26 cellular contexts compared by ENCODE assay signal in the genomic region with DNA sequence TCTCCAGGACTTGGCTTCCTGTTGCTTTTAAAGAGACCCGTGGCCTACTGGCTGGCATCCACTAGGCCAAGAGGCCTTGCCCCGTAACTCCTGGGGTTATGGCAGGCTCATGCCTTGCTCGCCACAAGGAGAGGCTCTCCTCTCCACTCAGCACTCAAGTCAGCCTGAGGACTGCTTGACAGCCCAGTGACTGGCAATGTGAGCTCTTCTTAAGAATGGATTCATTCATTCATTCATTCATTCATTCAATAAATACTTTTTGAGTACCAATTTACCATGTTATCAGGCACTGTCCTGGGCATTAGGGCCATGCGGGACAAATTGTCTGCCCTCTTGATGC. TPM values are rescaled to one million over a fixed set of nuclear protein-coding genes. Genes with fewer than 3 reads are reported as not detected.
DNase-seq lines count a peak whose midpoint lies in the region; ATAC-seq, FAIRE-seq and TF ChIP-seq lines count a peak whose summit lies in the region.
"Had no signal": no experiment of that assay in that cellular context is flagged by ENCODE, and none has a peak within 500 bp of the region (broad histone marks: within the 10 kb centered on the region; RNA-seq: fewer than 3 reads in every experiment).

No MANE protein-coding gene starts in this region.

- no peaks in the 10 kb centered on the region for H3K36me3 ChIP-seq in GM23248 (ENCODE audit: low read depth)
- H3K36me3 ChIP-seq in PC-9 (ENCODE audit: low read depth): no peaks in the 10 kb centered on the region
- no peaks in the 10 kb centered on the region for H3K36me3 ChIP-seq in GM12878 (ENCODE audit: control insufficient read depth in 2 of 2, insufficient read depth in 2 of 2, low read length in 1 of 2)
- H3K36me3 ChIP-seq: HAP-1, sigmoid colon, uterus had no signal

- TF ChIP-seq CTCF in PC-9 (conservative IDR thresholded peaks at IDR 0.05) (no peak), GM12878 (IDR thresholded peaks at IDR 0.05 in 2 of 3, conservative IDR thresholded peaks at IDR 0.05 in 1 of 3; ENCODE audit: control insufficient read depth in 2 of 3, extremely low read depth in 1 of 3, insufficient read depth in 1 of 3, low read depth in 3 of 3, low read length in 3 of 3) (no peak)

- no peaks in the 10 kb centered on the region for H3K9me3 Mint-ChIP-seq in natural killer cell treated with Interleukin-12 subunit alpha and Interleukin-12 subunit beta and Interleukin-15 and Interleukin-18, amount 100 ng/mL, for 72 hours

- peaks cover 5% of the 10 kb centered on the region for H3K36me3 Mint-ChIP-seq in natural killer cell treated with Interleukin-12 subunit alpha and Interleukin-12 subunit beta and Interleukin-15 and Interleukin-18, amount 100 ng/mL, for 72 hours

- H3K27me3 ChIP-seq in GM23248 (replicated peaks; ENCODE audit: insufficient read depth) (no peaks in the 10 kb centered on the region), PC-9 (ENCODE audit: insufficient read depth, low read depth) (no peaks in the 10 kb centered on the region), GM12878 (replicated peaks in 1 of 2; ENCODE audit: control insufficient read depth in 2 of 2, insufficient read depth in 2 of 2, low read length in 1 of 2) (no peaks in the 10 kb centered on the region)
- H3K27me3 ChIP-seq: sigmoid colon, uterus had no signal

- SMC1A ChIA-PET in GM12878 (lab: Charles Lee; ENCODE audit: uncharacterized antibody, unreplicated experiment): interaction anchor here (1.7 kb wide), 1 partner anchor 23 kb away, joined by 4 read pairs; no protein-coding TSS in a partner anchor

- peaks cover 0 to 7% of the 10 kb centered on the region in 2 donors for H3K27me3 Mint-ChIP-seq in natural killer cell treated with Interleukin-12 subunit alpha and Interleukin-12 subunit beta and Interleukin-15 and Interleukin-18, amount 100 ng/mL, for 72 hours

- H3F3A ChIP-seq in GM23248 (ENCODE audit: insufficient read depth) (peaks cover 32% of the 10 kb centered on the region), PC-9 (ENCODE audit: insufficient read depth, low read depth) (peaks cover 26% of the 10 kb centered on the region)

- DNase-seq in GM23248 (no peak), PC-9 (no peak), GM12878 (ENCODE audit: low read depth, low spot score) (no peak), SHP77 (lab: John Stamatoyannopoulos, UW) (no peak), HCEC 1CT (no peak), SW 1271 (lab: John Stamatoyannopoulos, UW) (no peak)
- no peak for DNase-seq in natural killer cell treated with Interleukin-12 subunit alpha and Interleukin-12 subunit beta and Interleukin-15 and Interleukin-18, amount 100 ng/mL, for 72 hours (ENCODE audit: low spot score)
- DNase-seq: AML-193; glutamatergic neuron; NCI-H1048; NCI-H2081; NCI-H524; sigmoid colon; stimulated activated CD4-positive, alpha-beta T cell treated with anti-CD3 and anti-CD28 coated beads, Interleukin-1b, Interleukin-23, amount 100 ng/mL, for 48 hours; uterus had no signal

- H3K79me2 ChIP-seq in GM23248 (ENCODE audit: insufficient read depth) (no peaks in the 10 kb centered on the region), PC-9 (ENCODE audit: low read depth) (no peaks in the 10 kb centered on the region), GM12878 (ENCODE audit: control insufficient read depth, insufficient read depth, low read length) (no peaks in the 10 kb centered on the region)

- H3K4me2 ChIP-seq in GM23248 (ENCODE audit: unreplicated experiment) (peak overlapping the region; percentile 73), PC-9 (peak overlapping the region; percentile 61; the same call in 1 of the 2 replicates), GM12878 (ENCODE audit: control insufficient read depth, insufficient read depth) (no peak overlapping the region)

- intact Hi-C loops in PC-9 (cut with micrococcal nuclease; ENCODE audit: unreplicated experiment): no loop called here
- intact Hi-C loops in GM12878 (cut with micrococcal nuclease; ENCODE audit: unreplicated experiment): no loop called here

- TF ChIP-seq RAD21 in GM12878 (IDR thresholded peaks at IDR 0.05; ENCODE audit: insufficient read depth, low read depth, low read length): no peak

- POLR2A ChIA-PET in PC-9 (lab: Charles Lee; ENCODE audit: unreplicated experiment): no interaction called here
- POLR2A ChIA-PET in GM12878 (lab: Charles Lee): no interaction called here

- no peak overlapping the region for H3K4me3 ChIP-seq in GM23248
- no peak overlapping the region for H3K4me3 ChIP-seq in PC-9
- no peak overlapping the region for H3K4me3 ChIP-seq in GM12878
- H3K4me3 ChIP-seq: HAP-1, sigmoid colon, uterus had no signal

- in situ Hi-C loops in GM23248 (cut with MboI): no loop called here
- in situ Hi-C loops in GM12878 (cut with MboI): no loop called here

- 79 to 89% methylated on average over 4 of the region's 4 CpGs for WGBS in GM23248 (ENCODE audit: low coverage in 1 of 2, low lambda C conversion rate in 2 of 2, missing lambda C conversion rate in 2 of 2), 2 experiments
- 73% methylated on average over 4 of the region's 4 CpGs for WGBS in GM12878 (ENCODE audit: insufficient coverage, insufficient replicate concordance, low lambda C conversion rate, missing lambda C conversion rate)

- H3K4me1 Mint-ChIP-seq in natural killer cell treated with Interleukin-12 subunit alpha and Interleukin-12 subunit beta and Interleukin-15 and Interleukin-18, amount 100 ng/mL, for 72 hours (ENCODE audit: low read depth in 2 of 2): peaks cover 43 to 63% of the 10 kb centered on the region in 2 donors

- no peak for TF ChIP-seq EP300 in GM12878 (IDR thresholded peaks at IDR 0.05; ENCODE audit: borderline replicate concordance in 1 of 2, control insufficient read depth in 1 of 2, low read depth in 2 of 2, low read length in 2 of 2)

- H3K9ac ChIP-seq in GM23248 (peak overlapping the region; percentile 76), GM12878 (ENCODE audit: control insufficient read depth, insufficient read depth, low read length) (no peak overlapping the region)

- CTCF ChIA-PET in PC-9 (lab: Charles Lee): no interaction called here
- CTCF ChIA-PET in GM12878 (lab: Yijun Ruan, JAX): no interaction called here

- H4K20me1 ChIP-seq in GM23248 (ENCODE audit: insufficient read depth): no peaks in the 10 kb centered on the region
- no peaks in the 10 kb centered on the region for H4K20me1 ChIP-seq in PC-9 (ENCODE audit: insufficient read depth)
- H4K20me1 ChIP-seq in GM12878 (ENCODE audit: control insufficient read depth, insufficient read depth): no peaks in the 10 kb centered on the region

- H3K9me2 ChIP-seq in GM23248 (ENCODE audit: insufficient read depth): no peaks in the 10 kb centered on the region
- H3K9me2 ChIP-seq in PC-9 (ENCODE audit: insufficient read depth): no peaks in the 10 kb centered on the region

- no peak for TF ChIP-seq POLR2A in GM12878 (IDR thresholded peaks at IDR 0.05; ENCODE audit: low read depth, low read length)

- H3K27ac ChIP-seq in GM23248 (peak overlapping the region; percentile 94), PC-9 (no peak overlapping the region), GM12878 (ENCODE audit: control insufficient read depth, insufficient read depth) (no peak overlapping the region)
- H3K27ac ChIP-seq: sigmoid colon, uterus had no signal

- no peak overlapping the region for H2AFZ ChIP-seq in GM23248
- no peak overlapping the region for H2AFZ ChIP-seq in PC-9
- no peak overlapping the region for H2AFZ ChIP-seq in GM12878 (ENCODE audit: control insufficient read depth, low read depth, low read length)

- H3K4me3 Mint-ChIP-seq in natural killer cell treated with Interleukin-12 subunit alpha and Interleukin-12 subunit beta and Interleukin-15 and Interleukin-18, amount 100 ng/mL, for 72 hours: peak overlapping the region; percentile 20

- H3K27ac Mint-ChIP-seq in natural killer cell treated with Interleukin-12 subunit alpha and Interleukin-12 subunit beta and Interleukin-15 and Interleukin-18, amount 100 ng/mL, for 72 hours: peak overlapping the region; percentile 47 to 84

- RAD21 ChIA-PET in GM12878 (lab: Charles Lee; ENCODE audit: unreplicated experiment): no interaction called here

- H3K4me1 ChIP-seq in GM23248 (ENCODE audit: insufficient read depth): peaks cover 45% of the 10 kb centered on the region
- H3K4me1 ChIP-seq in PC-9 (replicated peaks; ENCODE audit: insufficient read depth): peaks cover 47% of the 10 kb centered on the region
- peaks cover 44% of the 10 kb centered on the region for H3K4me1 ChIP-seq in GM12878 (ENCODE audit: control insufficient read depth, insufficient read depth, low read length)
- H3K4me1 ChIP-seq: HAP-1, sigmoid colon, uterus had no signal

- no peak for ATAC-seq in GM12878
- ATAC-seq in natural killer cell treated with Interleukin-12 subunit alpha and Interleukin-12 subunit beta and Interleukin-15 and Interleukin-18, amount 100 ng/mL, for 72 hours: no peak

- no peak for FAIRE-seq in GM12878 (lab: Jason Lieb, UNC)
- FAIRE-seq: bronchial epithelial cell, D721Med, GM19239 had no signal

- H3K9me3 ChIP-seq in GM23248 (ENCODE audit: low read depth): no peaks in the 10 kb centered on the region
- no peaks in the 10 kb centered on the region for H3K9me3 ChIP-seq in PC-9 (ENCODE audit: insufficient read depth, low read depth)
- H3K9me3 ChIP-seq in GM12878 (replicated peaks; ENCODE audit: control insufficient read depth, insufficient read depth, low read length): no peaks in the 10 kb centered on the region
- H3K9me3 ChIP-seq: HAP-1, sigmoid colon, uterus had no signal

- BruUV-seq in PC-9 (replicated peaks; lab: Mats Ljungman, UMichigan) (no TSS peak), GM12878 (replicated peaks; lab: Mats Ljungman, UMichigan) (no TSS peak)

RNA-seq across cellular contexts. Expression of gene CSF2, which starts 22.1 kb away (rescaled TPM):
- total RNA-seq in GM23248 (2014; rRNA removed; shearing (Covaris generic)): not detected in 2 replicates
- polyA plus RNA-seq in GM23248 (2016; fragmentation: Nextera tagmentation; extraction: Ambion mirVana) (not detected in 2 replicates), GM12878 (2011; rRNA removed) (0.15 and 0.23 TPM in 2 replicates), GM12878 (2014; fragmentation: Illumina TruSeq; extraction: Trizol) (0.44 TPM in 1 of 2 replicates, not detected in the other), GM12878 (2014; fragmentation: Nextera tagmentation; extraction: Ambion mirVana) (under 1 TPM; 0.39 to 0.57 TPM), GM12878 (2014; rRNA removed) (1.1 and 2.0 TPM in 2 replicates), GM12878 (2016; fragmentation: Nextera tagmentation; extraction: Ambion mirVana) (not detected)
- total RNA-seq in PC-9 (2021) (not detected in 2 replicates), GM12878 (2014; rRNA removed) (1.1 and 2.0 TPM in 2 replicates), GM12878 (2014; rRNA removed; fragmentation: Illumina TruSeq; extraction: Trizol) (0.81 and 0.83 TPM in 2 replicates), GM12878 (2021) (0.85 and 1.4 TPM in 2 replicates)
- not detected in 2 replicates for total RNA-seq in GM12878 (2013; cell fraction: nucleolus; rRNA removed)
- not detected for polyA plus RNA-seq in GM12878 (2011; ENCODE audit: low read depth)
- 0.20 and 0.25 TPM in 2 replicates for polyA plus RNA-seq in GM12878 (2011; cell fraction: cytosol; rRNA removed)
- polyA plus RNA-seq in GM12878 (2011; cell fraction: nucleus; rRNA removed): 0.26 TPM in 1 of 2 replicates, not detected in the other
- polyA plus RNA-seq in GM12878 (2012): not detected in 2 replicates
- polyA minus RNA-seq in GM12878 (2011; rRNA and poly(A)+ RNA removed): 0.41 TPM in 1 of 2 replicates, not detected in the other
- polyA minus RNA-seq in GM12878 (2011; cell fraction: cytosol; rRNA and poly(A)+ RNA removed): not detected in 2 replicates
- not detected in 2 replicates for polyA minus RNA-seq in GM12878 (2011; cell fraction: nucleus; rRNA and poly(A)+ RNA removed)
- total RNA-seq in natural killer cell treated with Interleukin-12 subunit alpha and Interleukin-12 subunit beta and Interleukin-15 and Interleukin-18, amount 100 ng/mL, for 72 hours: 100 to 1,000 TPM in 1 of 2 donors, 10 to 100 TPM in 1; 41.4 to 125 TPM
- total RNA-seq: bronchial epithelial cell, G401, liver, myocyte, sigmoid colon, SK-MEL-5, subcutaneous adipose tissue, uterus had no signal
- polyA plus RNA-seq: liver had no signal

RNA-seq across cellular contexts. Expression of gene IL3, which starts 35.3 kb away (rescaled TPM):
- total RNA-seq in GM23248 (2014; rRNA removed; shearing (Covaris generic)): not detected in 2 replicates
- not detected in 2 replicates for polyA plus RNA-seq in GM23248 (2016; fragmentation: Nextera tagmentation; extraction: Ambion mirVana)
- total RNA-seq in PC-9 (2021): not detected in 2 replicates
- not detected in 2 replicates for total RNA-seq in GM12878 (2013; cell fraction: nucleolus; rRNA removed)
- total RNA-seq in GM12878 (2014; rRNA removed): not detected in 2 replicates
- total RNA-seq in GM12878 (2014; rRNA removed; fragmentation: Illumina TruSeq; extraction: Trizol): not detected in 2 replicates
- total RNA-seq in GM12878 (2021): not detected in 2 replicates
- polyA plus RNA-seq in GM12878 (2011; ENCODE audit: low read depth): not detected
- not detected in 2 replicates for polyA plus RNA-seq in GM12878 (2011; rRNA removed)
- not detected in 2 replicates for polyA plus RNA-seq in GM12878 (2011; cell fraction: cytosol; rRNA removed)
- not detected in 2 replicates for polyA plus RNA-seq in GM12878 (2011; cell fraction: nucleus; rRNA removed)
- polyA plus RNA-seq in GM12878 (2012): not detected in 2 replicates
- not detected in 2 replicates for polyA plus RNA-seq in GM12878 (2014; fragmentation: Illumina TruSeq; extraction: Trizol)
- polyA plus RNA-seq in GM12878 (2014; fragmentation: Nextera tagmentation; extraction: Ambion mirVana): not detected
- not detected in 2 replicates for polyA plus RNA-seq in GM12878 (2014; rRNA removed)
- polyA plus RNA-seq in GM12878 (2016; fragmentation: Nextera tagmentation; extraction: Ambion mirVana): not detected
- not detected in 2 replicates for polyA minus RNA-seq in GM12878 (2011; rRNA and poly(A)+ RNA removed)
- not detected in 2 replicates for polyA minus RNA-seq in GM12878 (2011; cell fraction: cytosol; rRNA and poly(A)+ RNA removed)
- not detected in 2 replicates for polyA minus RNA-seq in GM12878 (2011; cell fraction: nucleus; rRNA and poly(A)+ RNA removed)
- under 1 TPM in 1 of 2 donors, not detected in 1; 0.36 TPM for total RNA-seq in natural killer cell treated with Interleukin-12 subunit alpha and Interleukin-12 subunit beta and Interleukin-15 and Interleukin-18, amount 100 ng/mL, for 72 hours
- total RNA-seq: bronchial epithelial cell, dermis microvascular lymphatic vessel endothelial cell, G401, liver, myocyte, sigmoid colon, SK-MEL-5, subcutaneous adipose tissue, uterus had no signal
- polyA plus RNA-seq: esophagus, liver, sigmoid colon had no signal

Comparison
In these comparisons a context has a peak if more than half of its experiments do, and no peak if none do; other contexts are left out.
1. RNA of gene CSF2, which starts 22.1 kb away (total RNA-seq): 41.4 to 125 TPM in natural killer cell treated with Interleukin-12 subunit alpha and Interleukin-12 subunit beta and Interleukin-15 and Interleukin-18, amount 100 ng/mL, for 72 hours; 0.81 to 2.0 TPM in GM12878, not detected in PC-9 and not detected in GM23248; every median in the first group is over 10 times any median in the second.